ENCODE assay signal across 8 cellular contexts in genomic region chr1:15616704-15617172, GRCh38. TPM values are rescaled to one million over a fixed set of nuclear protein-coding genes. Genes with fewer than 3 reads are reported as not detected.
DNase-seq lines count a peak whose midpoint lies in the region; ATAC-seq and TF ChIP-seq lines count a peak whose summit lies in the region.

No MANE protein-coding gene starts in this region.

- H3K9me3 Mint-ChIP-seq in activated T-cell treated with anti-CD3 and anti-CD28 coated beads, Interleukin-2, amount 50 U/mL, for 4 hours, result no peaks in the 10 kb centered on the region

- WGBS in sigmoid colon, 2 donors, result 2 to 8% methylated on average over 12 of the region's 12 CpGs

- H3K4me3 ChIP-seq in sigmoid colon, result peak overlapping the region; percentile 25 to 99 (median 88)

- DNase-seq in DMS 273 (lab: John Stamatoyannopoulos, UW; ENCODE audit: unreplicated experiment) (peak; percentile 70), DMS 273 treated with DMSO at 0.1 percent for 48 hours (lab: John Stamatoyannopoulos, UW) (no peak), left ventricle myocardium superior (peak; percentile 42), sigmoid colon (peak; percentile 64), NK-92 (lab: John Stamatoyannopoulos, UW; ENCODE audit: unreplicated experiment) (no peak)
- DNase-seq in activated T-cell treated with anti-CD3 and anti-CD28 coated beads, Interleukin-2, amount 50 U/mL, for 4 hours, result no peak
- no peak for DNase-seq in effector CD8-positive, alpha-beta T cell (lab: John Stamatoyannopoulos, UW)

- no peak for TF ChIP-seq EP300 in sigmoid colon (IDR thresholded peaks at IDR 0.05)

- ATAC-seq in HG03135 (IDR thresholded peaks at IDR 0.05; ENCODE audit: unreplicated experiment), result peak; percentile 23
- ATAC-seq in activated T-cell treated with anti-CD3 and anti-CD28 coated beads, Interleukin-2, amount 50 U/mL, for 4 hours, result peak; percentile 7 to 23
- peak; percentile 22 for ATAC-seq in left ventricle myocardium superior

- H3K4me3 Mint-ChIP-seq in activated T-cell treated with anti-CD3 and anti-CD28 coated beads, Interleukin-2, amount 50 U/mL, for 4 hours, result peak overlapping the region; percentile 90

- no peak for TF ChIP-seq CTCF in sigmoid colon (IDR thresholded peaks at IDR 0.05)

- peaks cover 4% of the 10 kb centered on the region for H3K36me3 Mint-ChIP-seq in activated T-cell treated with anti-CD3 and anti-CD28 coated beads, Interleukin-2, amount 50 U/mL, for 4 hours (ENCODE audit: insufficient read depth)

- peaks cover 0 to 44% (median 38%) of the 10 kb centered on the region in 4 donors for H3K4me1 ChIP-seq in sigmoid colon

- intact Hi-C loops in left ventricle myocardium superior (cut with micrococcal nuclease), result no loop called here
- intact Hi-C loops in sigmoid colon (cut with DNase I), result loop anchor here (2.0 to 5.0 kb wide), 5 partner anchors 14 to 232 kb away; partner anchors contain the start of gene DNAJC16

- TF ChIP-seq POLR2A in sigmoid colon (IDR thresholded peaks at IDR 0.05), result peak in 1 of 2 donors; percentile 67

- H3K27me3 ChIP-seq in sigmoid colon, result no peaks in the 10 kb centered on the region

- H3K27ac ChIP-seq in sigmoid colon, result peak overlapping the region; percentile 84 to 99 (median 96)

- H3K4me1 Mint-ChIP-seq in activated T-cell treated with anti-CD3 and anti-CD28 coated beads, Interleukin-2, amount 50 U/mL, for 4 hours (ENCODE audit: low read depth), result peaks cover 37% of the 10 kb centered on the region

- no peaks in the 10 kb centered on the region for H3K9me3 ChIP-seq in sigmoid colon

- H3K27me3 Mint-ChIP-seq in activated T-cell treated with anti-CD3 and anti-CD28 coated beads, Interleukin-2, amount 50 U/mL, for 4 hours (ENCODE audit: low read depth), result no peaks in the 10 kb centered on the region

- peaks cover 0 to 3% (median 0%) of the 10 kb centered on the region in 4 donors for H3K36me3 ChIP-seq in sigmoid colon

RNA-seq across cellular contexts. Expression of gene DDI2, which starts 0.5 kb away (rescaled TPM):
- 10 to 100 TPM; 50.1 to 65.4 (median 58.2) TPM for total RNA-seq in activated T-cell treated with anti-CD3 and anti-CD28 coated beads, Interleukin-2, amount 50 U/mL, for 4 hours
- total RNA-seq in left ventricle myocardium superior, result 21.9 TPM
- total RNA-seq in sigmoid colon, result 10 to 100 TPM; 13.4 to 27.3 (median 19.8) TPM
- 10 to 100 TPM in 1 of 3 donors, 1 to 10 TPM in 2; 3.0 to 12.5 (median 5.3) TPM for polyA plus RNA-seq in sigmoid colon

RNA-seq across cellular contexts. Expression of gene AGMAT, which starts 31.9 kb away (rescaled TPM):
- 10 to 100 TPM; 21.2 to 23.1 (median 22.8) TPM for total RNA-seq in activated T-cell treated with anti-CD3 and anti-CD28 coated beads, Interleukin-2, amount 50 U/mL, for 4 hours
- total RNA-seq in left ventricle myocardium superior (not detected), sigmoid colon (under 1 TPM in 1 of 4 donors, not detected in 3; 0.14 TPM)
- 10 to 100 TPM in 2 of 3 donors, 1 to 10 TPM in 1; 6.6 to 18.3 (median 11.1) TPM for polyA plus RNA-seq in sigmoid colon

Comparison
In these comparisons a context has a peak if more than half of its experiments do, and no peak if none do; other contexts are left out.
1. DNase-seq: peak in DMS 273 (single experiment), left ventricle myocardium superior (single experiment) and sigmoid colon (single experiment); none in DMS 273 treated with DMSO at 0.1 percent for 48 hours (single experiment), activated T-cell treated with anti-CD3 and anti-CD28 coated beads, Interleukin-2, amount 50 U/mL, for 4 hours (single experiment), effector CD8-positive, alpha-beta T cell (single experiment) and NK-92 (single experiment).
2. RNA of gene AGMAT, which starts 31.9 kb away (total RNA-seq): 21.2 to 23.1 TPM in activated T-cell treated with anti-CD3 and anti-CD28 coated beads, Interleukin-2, amount 50 U/mL, for 4 hours; not detected in left ventricle myocardium superior (single experiment) and 0.14 TPM in sigmoid colon; every median in the first group is over 10 times any median in the second.
3. Peak in every context shown above with its lines, with median percentiles within 50 percentile points of each other: ATAC-seq.